18 cellular contexts compared by ENCODE assay signal in the genomic region with DNA sequence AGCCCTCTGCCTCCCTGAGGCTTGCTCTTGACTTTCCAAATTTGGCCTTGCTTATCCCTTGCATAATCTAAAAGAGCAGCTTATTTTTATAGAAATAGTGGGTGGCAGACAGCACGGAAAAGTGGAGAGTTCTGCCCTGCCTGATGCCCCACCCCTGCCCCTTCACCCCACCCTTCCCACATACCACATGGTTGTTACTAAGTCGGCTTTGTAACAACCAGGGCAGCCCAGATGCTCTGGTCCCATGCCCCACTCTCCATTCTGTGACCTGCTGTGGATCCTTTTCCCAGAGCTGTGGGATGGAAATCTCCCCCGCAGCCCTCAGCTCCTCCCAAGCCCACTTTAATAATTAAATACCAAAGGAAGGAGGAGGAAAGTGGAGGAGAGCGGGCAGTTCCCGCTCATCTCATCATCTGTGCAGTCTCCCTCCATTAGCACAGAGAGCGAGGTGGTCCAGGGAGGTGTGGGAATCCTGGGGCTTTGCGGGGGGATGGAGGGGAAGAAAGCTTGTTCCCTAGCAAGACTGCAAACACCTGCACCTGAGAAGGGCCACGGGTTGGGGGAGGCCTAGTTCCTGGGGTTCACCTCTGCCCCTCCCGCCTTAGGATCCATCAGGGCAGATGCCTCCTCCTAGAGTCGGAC. TPM values are rescaled to one million over a fixed set of nuclear protein-coding genes. Genes with fewer than 3 reads are reported as not detected.
DNase-seq lines count a peak whose midpoint lies in the region; ATAC-seq and TF ChIP-seq lines count a peak whose summit lies in the region.
"Had no signal": no experiment of that assay in that cellular context is flagged by ENCODE, and none has a peak within 500 bp of the region (broad histone marks: within the 10 kb centered on the region; RNA-seq: fewer than 3 reads in every experiment).

No MANE protein-coding gene starts in this region.

- POLR2A ChIA-PET in WTC11 (lab: Charles Lee): interaction anchor here (1.0 kb wide), 1 partner anchor 13 kb away, joined by 4 read pairs; no protein-coding TSS in a partner anchor

- DNase-seq in CD14-positive monocyte (ENCODE audit: low spot score) (peak; percentile 10), WTC11 (ENCODE audit: low spot score) (peak; percentile 1), left kidney (ENCODE audit: low read depth, low spot score) (peak; percentile 78), sciatic nerve (ENCODE audit: low spot score) (peak; percentile 57), Calu3 (no peak), G401 (ENCODE audit: low spot score) (no peak), NCI-H187 treated with DMSO at 0.1 percent for 48 hours (lab: John Stamatoyannopoulos, UW) (no peak)
- DNase-seq: activated CD4-positive, alpha-beta T cell treated with anti-CD3 and anti-CD28 coated beads, Interleukin-2, amount 50 U/mL, for 48 hours; NCI-H1694 treated with DMSO at 0.1 percent for 48 hours; NCI-H524 treated with DMSO at 0.1 percent for 48 hours; nucleus accumbens had no signal

- no peak overlapping the region for H3K4me3 Mint-ChIP-seq in CD14-positive monocyte
- no peak overlapping the region for H3K4me3 Mint-ChIP-seq in WTC11
- no peak overlapping the region for H3K4me3 Mint-ChIP-seq in Calu3 (ENCODE audit: low read depth, unreplicated experiment)
- H3K4me3 Mint-ChIP-seq: activated T-helper 1 cell treated with anti-CD3 and anti-CD28 coated beads, Interleukin-12 subunit alpha, Interleukin-12 subunit beta, Interleukin-2, Interleukin-4 antibody, amounts not matched to agents 30 ng/mL and 10 ng/mL and 1 ng/mL, durations not matched to agents 14 hours and 24 hours and 36 hours; dendritic cell treated with granulocyte-macrophage colony-stimulating factor and Interleukin-4, amounts not matched to agents 40 ng/mL and 50 ng/mL, for 4 days; memory B cell had no signal

- TF ChIP-seq CTCF in CD14-positive monocyte (IDR thresholded peaks at IDR 0.05): no peak
- no peak for TF ChIP-seq CTCF in WTC11 (IDR thresholded peaks at IDR 0.05)
- no peak for TF ChIP-seq CTCF in Calu3 (IDR thresholded peaks at IDR 0.05; ENCODE audit: unreplicated experiment)

- peaks cover 4% of the 10 kb centered on the region for H3K4me1 Mint-ChIP-seq in CD14-positive monocyte
- peaks cover 4% of the 10 kb centered on the region; the same call in 1 of the 2 replicates for H3K4me1 Mint-ChIP-seq in WTC11
- H3K4me1 Mint-ChIP-seq in Calu3 (ENCODE audit: low read depth, unreplicated experiment): peaks cover under 1% of the 10 kb centered on the region
- H3K4me1 Mint-ChIP-seq: memory B cell had no signal

- CTCF ChIA-PET in WTC11 (lab: Charles Lee): interaction anchor here (0.7 to 3.2 kb wide), 8 partner anchors 10 to 529 kb away, joined by 3 to 14 read pairs (median 4); no protein-coding TSS in a partner anchor
- CTCF ChIA-PET in Calu3 (lab: Charles Lee): interaction anchor here (0.7 to 1.6 kb wide), 2 partner anchors 9 to 878 kb away, joined by 3 to 7 read pairs; no protein-coding TSS in a partner anchor

- intact Hi-C loops in CD14-positive monocyte (cut with micrococcal nuclease): loop anchor here in 1 of 2 donors (10.0 kb wide), 1 partner anchor 83 kb away; no protein-coding TSS in a partner anchor
- intact Hi-C loops in sciatic nerve (cut with DNase I): no loop called here
- intact Hi-C loops in Calu3 (cut with micrococcal nuclease; ENCODE audit: unreplicated experiment): no loop called here

- peaks cover 0 to 2% (median 0%) of the 10 kb centered on the region in 7 donors for H3K9me3 Mint-ChIP-seq in CD14-positive monocyte
- H3K9me3 Mint-ChIP-seq in WTC11: no peaks in the 10 kb centered on the region
- no peaks in the 10 kb centered on the region for H3K9me3 Mint-ChIP-seq in Calu3 (ENCODE audit: low read depth, unreplicated experiment)
- H3K9me3 Mint-ChIP-seq: activated T-helper 1 cell treated with anti-CD3 and anti-CD28 coated beads, Interleukin-12 subunit alpha, Interleukin-12 subunit beta, Interleukin-2, Interleukin-4 antibody, amounts not matched to agents 30 ng/mL and 10 ng/mL and 1 ng/mL, durations not matched to agents 14 hours and 24 hours and 36 hours; dendritic cell treated with granulocyte-macrophage colony-stimulating factor and Interleukin-4, amounts not matched to agents 40 ng/mL and 50 ng/mL, for 4 days; memory B cell had no signal

- H3K27ac Mint-ChIP-seq in CD14-positive monocyte (peak overlapping the region in 1 of 7 donors; percentile 30), WTC11 (no peak overlapping the region), Calu3 (ENCODE audit: unreplicated experiment) (no peak overlapping the region)
- H3K27ac Mint-ChIP-seq: activated T-helper 1 cell treated with anti-CD3 and anti-CD28 coated beads, Interleukin-12 subunit alpha, Interleukin-12 subunit beta, Interleukin-2, Interleukin-4 antibody, amounts not matched to agents 30 ng/mL and 10 ng/mL and 1 ng/mL, durations not matched to agents 14 hours and 24 hours and 36 hours; dendritic cell treated with granulocyte-macrophage colony-stimulating factor and Interleukin-4, amounts not matched to agents 40 ng/mL and 50 ng/mL, for 4 days; memory B cell had no signal

- no peaks in the 10 kb centered on the region for H3K36me3 Mint-ChIP-seq in CD14-positive monocyte
- no peaks in the 10 kb centered on the region for H3K36me3 Mint-ChIP-seq in WTC11
- no peaks in the 10 kb centered on the region for H3K36me3 Mint-ChIP-seq in Calu3 (ENCODE audit: insufficient read depth, unreplicated experiment)
- H3K36me3 Mint-ChIP-seq: memory B cell had no signal

- H3K27me3 Mint-ChIP-seq in CD14-positive monocyte (ENCODE audit: low read depth in 3 of 3) (peaks cover 16 to 36% (median 23%) of the 10 kb centered on the region in 3 donors), WTC11 (ENCODE audit: low read depth) (no peaks in the 10 kb centered on the region), Calu3 (ENCODE audit: unreplicated experiment) (peaks cover 37% of the 10 kb centered on the region)

- BruUV-seq in Calu3 (replicated peaks; lab: Mats Ljungman, UMichigan): no TSS peak

- no peak for ATAC-seq in WTC11
- ATAC-seq in sciatic nerve: peak; percentile 56
- no peak for ATAC-seq in GM21528 (IDR thresholded peaks at IDR 0.05; ENCODE audit: low FRiP score, unreplicated experiment)
- ATAC-seq: SK-N-SH treated with all-trans-retinoic acid at 6 μM for 48 hours had no signal

- in situ Hi-C loops in G401 (cut with HindIII; ENCODE audit: low sequenced_read_pairs): no loop called here

TF ChIP-seq in WTC11, 78 proteins besides CTCF, POLR2A, EP300 and RAD21 (continues in another document):
- TF ChIP-seq USF2 (CRISPR knock-in tag; IDR thresholded peaks at IDR 0.05) (no peak), CREB1 (CRISPR knock-in tag; IDR thresholded peaks at IDR 0.05) (no peak), NR2C2 (CRISPR knock-in tag; IDR thresholded peaks at IDR 0.05) (no peak), ETV6 (CRISPR knock-in tag; IDR thresholded peaks at IDR 0.05) (no peak), NR1H2 (CRISPR knock-in tag; IDR thresholded peaks at IDR 0.05) (no peak), CREM (CRISPR knock-in tag; IDR thresholded peaks at IDR 0.05) (no peak), ZNF532 (CRISPR knock-in tag; IDR thresholded peaks at IDR 0.05; ENCODE audit: borderline replicate concordance) (no peak)

RNA-seq across cellular contexts. Expression of gene MRGPRF, which starts 10.8 kb away (rescaled TPM):
- polyA plus RNA-seq in CD14-positive monocyte: under 1 TPM in 1 of 2 donors, not detected in 1; 0.22 TPM
- total RNA-seq in WTC11 (2021) (3.8 to 6.5 TPM (median 5.5 TPM) in 3 replicates), sciatic nerve (39.5 TPM), Calu3 (2022) (0.14 and 0.15 TPM in 2 replicates)
- 0.18 TPM in 1 of 2 replicates, not detected in the other for total RNA-seq in G401 (2014; rRNA removed; shearing (Covaris generic))
- total RNA-seq: activated T-helper 1 cell treated with anti-CD3 and anti-CD28 coated beads, Interleukin-12 subunit alpha, Interleukin-12 subunit beta, Interleukin-2, Interleukin-4 antibody, amounts not matched to agents 30 ng/mL and 10 ng/mL and 1 ng/mL, durations not matched to agents 14 hours and 24 hours and 36 hours had no signal

RNA-seq across cellular contexts. Expression of gene MRGPRD, which starts 21.4 kb away (rescaled TPM):
- not detected for polyA plus RNA-seq in CD14-positive monocyte
- not detected in 3 replicates for total RNA-seq in WTC11 (2021)
- total RNA-seq in sciatic nerve: not detected
- total RNA-seq in Calu3 (2022): not detected in 2 replicates
- total RNA-seq in G401 (2014; rRNA removed; shearing (Covaris generic)): not detected in 2 replicates
- total RNA-seq: activated T-helper 1 cell treated with anti-CD3 and anti-CD28 coated beads, Interleukin-12 subunit alpha, Interleukin-12 subunit beta, Interleukin-2, Interleukin-4 antibody, amounts not matched to agents 30 ng/mL and 10 ng/mL and 1 ng/mL, durations not matched to agents 14 hours and 24 hours and 36 hours; fibroblast of lung; subcutaneous adipose tissue had no signal
- polyA plus RNA-seq: fibroblast of lung had no signal

RNA-seq across cellular contexts. Expression of gene TPCN2, which starts 46.5 kb away (rescaled TPM):
- 10 to 100 TPM; 29.3 to 31.5 TPM for polyA plus RNA-seq in CD14-positive monocyte
- 20.2 to 24.6 TPM (median 22.0 TPM) in 3 replicates for total RNA-seq in WTC11 (2021)
- total RNA-seq in sciatic nerve: 36.2 TPM
- total RNA-seq in Calu3 (2022): 21.9 and 24.3 TPM in 2 replicates
- 13.2 and 17.2 TPM in 2 replicates for total RNA-seq in G401 (2014; rRNA removed; shearing (Covaris generic))

Comparison
In these comparisons a context has a peak if more than half of its experiments do, and no peak if none do; other contexts are left out.
1. DNase-seq: peak in CD14-positive monocyte (single experiment), WTC11 (single experiment), left kidney (single experiment) and sciatic nerve (single experiment); none in Calu3 (single experiment), G401 (single experiment) and NCI-H187 treated with DMSO at 0.1 percent for 48 hours (single experiment).